ENCODE assay signal across 18 cellular contexts in the genomic region with DNA sequence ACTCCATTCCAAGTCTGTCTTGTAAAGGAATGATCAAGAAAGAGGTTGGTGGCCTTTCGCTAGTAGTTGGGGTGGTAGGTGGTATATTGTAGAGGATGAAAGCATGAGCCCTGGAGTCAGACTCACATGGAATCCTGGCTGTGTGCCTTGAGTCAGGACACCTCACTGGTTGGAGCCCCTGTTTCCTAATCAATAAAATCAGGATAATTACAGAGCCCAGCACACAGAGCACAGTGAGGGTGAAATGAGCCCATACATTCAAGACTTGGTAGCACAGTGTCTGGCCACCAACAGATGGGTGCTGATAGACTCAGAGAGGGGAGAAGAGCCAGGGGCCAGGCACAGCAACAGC.
DNase-seq lines count a peak whose midpoint lies in the region; ATAC-seq, FAIRE-seq and TF ChIP-seq lines count a peak whose summit lies in the region.
"Had no signal": no experiment of that assay in that cellular context is flagged by ENCODE, and none has a peak within 500 bp of the region (broad histone marks: within the 10 kb centered on the region; RNA-seq: fewer than 3 reads in every experiment).

No MANE protein-coding gene starts in this region.

- H3K4me2 ChIP-seq in HepG2 (ENCODE audit: low read depth, low read length) (peak overlapping the region; percentile 74), trophoblast cell (ENCODE audit: low read length) (peak overlapping the region; percentile 22), OCI-LY7 (ENCODE audit: low read length) (no peak overlapping the region)
- H3K4me2 ChIP-seq: GM23338 had no signal

- H3K4me1 ChIP-seq in HepG2 (ENCODE audit: insufficient read depth, low read length) (peaks cover 71% of the 10 kb centered on the region), trophoblast cell (ENCODE audit: control insufficient read depth in 1 of 2, insufficient read depth in 2 of 2, low read length in 2 of 2) (peaks cover 28 to 34% of the 10 kb centered on the region in 2 experiments), A673 (ENCODE audit: insufficient read depth, low read length, poor library complexity, severe bottlenecking) (no peaks in the 10 kb centered on the region), OCI-LY7 (ENCODE audit: insufficient read depth, low read length, poor library complexity, severe bottlenecking) (peaks cover 14% of the 10 kb centered on the region)

- DNase-seq in NCI-H146 treated with DMSO at 0.1 percent for 48 hours (lab: John Stamatoyannopoulos, UW; ENCODE audit: unreplicated experiment) (peak; percentile 38), HepG2 (ENCODE audit: low spot score) (no peak), trophoblast cell (no peak), A673 (ENCODE audit: low spot score) (no peak), OCI-LY7 (ENCODE audit: low spot score) (no peak)
- no peak for DNase-seq in activated CD4-positive, alpha-beta T cell treated with anti-CD3 and anti-CD28 coated beads, Interleukin-2, amount 50 U/mL, for 4 hours
- DNase-seq: activated CD8-positive, alpha-beta T cell treated with anti-CD3 and anti-CD28 coated beads, Interleukin-2, amount 10 ng/mL, durations not matched to agents 7 days and 5 days; activated naive CD4-positive, alpha-beta T cell treated with anti-CD3 and anti-CD28 coated beads for 36 hours; activated T-cell treated with anti-CD3 and anti-CD28 coated beads, Interleukin-2, amount 50 U/mL, for 1 hour; amniotic stem cell; caudate nucleus; DMS 273 treated with DMSO at 0.1 percent for 48 hours; stimulated activated CD4-positive, alpha-beta T cell treated with anti-CD3 and anti-CD28 coated beads, Interleukin-12 subunit alpha, Interleukin-12 subunit beta, amount 100 ng/mL, for 4 hours had no signal

- H2BK5ac ChIP-seq in trophoblast cell (ENCODE audit: low read depth, low read length, poor library complexity): peak overlapping the region; percentile 10

- H3K9me2 ChIP-seq in OCI-LY7 (ENCODE audit: insufficient read depth, low read length): no peaks in the 10 kb centered on the region

- peaks cover 18% of the 10 kb centered on the region for H3K79me1 ChIP-seq in trophoblast cell (ENCODE audit: low read length)

- no peak overlapping the region for H2AFZ ChIP-seq in HepG2 (ENCODE audit: low read length)
- H2AFZ ChIP-seq in trophoblast cell (ENCODE audit: insufficient read depth, low read length, poor library complexity): no peak overlapping the region
- H2AFZ ChIP-seq in OCI-LY7 (ENCODE audit: low read length): no peak overlapping the region
- H2AFZ ChIP-seq: GM23338 had no signal

- no peaks in the 10 kb centered on the region for H3K27me3 ChIP-seq in HepG2 (ENCODE audit: control insufficient read depth in 1 of 2, insufficient read depth in 2 of 2, low read length in 2 of 2)
- H3K27me3 ChIP-seq in trophoblast cell (ENCODE audit: insufficient read depth, low read length): no peaks in the 10 kb centered on the region
- no peaks in the 10 kb centered on the region for H3K27me3 ChIP-seq in A673 (replicated peaks; ENCODE audit: insufficient read depth, low read depth, low read length, poor library complexity)

- H3K4me3 ChIP-seq in HepG2 (replicated peaks in 1 of 3; ENCODE audit: insufficient read depth in 1 of 3, low read depth in 2 of 3, low read length in 3 of 3) (peak overlapping the region in 1 of 3 experiments; percentile 55; a peak in 2 of 6 replicates), trophoblast cell (ENCODE audit: low read depth, low read length) (peak overlapping the region; percentile 37), A673 (ENCODE audit: low read depth, low read length, poor library complexity, severe bottlenecking) (no peak overlapping the region), OCI-LY7 (ENCODE audit: low read depth, low read length, poor library complexity, severe bottlenecking) (no peak overlapping the region)
- H3K4me3 ChIP-seq: GM23338 had no signal

- intact Hi-C loops in HepG2 (cut with micrococcal nuclease; ENCODE audit: unreplicated experiment): no loop called here
- intact Hi-C loops in A673 (cut with micrococcal nuclease; ENCODE audit: unreplicated experiment): no loop called here
- intact Hi-C loops in OCI-LY7 (cut with micrococcal nuclease; ENCODE audit: unreplicated experiment): no loop called here

- TF ChIP-seq POLR2A in HepG2 (IDR thresholded peaks at IDR 0.05; ENCODE audit: insufficient read depth in 1 of 2, low read depth in 2 of 2, low read length in 2 of 2): no peak

- no peak overlapping the region for H3K4ac ChIP-seq in trophoblast cell (ENCODE audit: low read depth, low read length)

- H2BK12ac ChIP-seq in trophoblast cell (ENCODE audit: low read length): no peak overlapping the region

- no peak overlapping the region for H4K12ac ChIP-seq in trophoblast cell (ENCODE audit: low read depth, low read length)

- peak overlapping the region; percentile 50 for H2AK5ac ChIP-seq in trophoblast cell (ENCODE audit: low read length)

- peak overlapping the region; percentile 73 for H3K18ac ChIP-seq in trophoblast cell (ENCODE audit: low read length)

- H3K9me3 ChIP-seq in HepG2 (ENCODE audit: low read length): no peaks in the 10 kb centered on the region
- no peaks in the 10 kb centered on the region for H3K9me3 ChIP-seq in trophoblast cell (ENCODE audit: insufficient read depth, low read depth, low read length)
- H3K9me3 ChIP-seq in A673 (ENCODE audit: low read depth, low read length, poor library complexity, severe bottlenecking): no peaks in the 10 kb centered on the region
- H3K9me3 ChIP-seq in OCI-LY7 (ENCODE audit: low read length): no peaks in the 10 kb centered on the region
- H3K9me3 ChIP-seq: neutrophil had no signal

- H3K79me2 ChIP-seq in HepG2 (ENCODE audit: insufficient read depth, low read length) (no peaks in the 10 kb centered on the region), trophoblast cell (ENCODE audit: control insufficient read depth, insufficient read depth, low read length, poor library complexity) (no peaks in the 10 kb centered on the region), OCI-LY7 (ENCODE audit: insufficient read depth, low read depth, low read length) (no peaks in the 10 kb centered on the region)

- BruUV-seq in HepG2 (replicated peaks; lab: Mats Ljungman, UMichigan): TSS peak; percentile 98
- BruUV-seq in A673 (replicated peaks; lab: Mats Ljungman, UMichigan): no TSS peak
- no TSS peak for BruUV-seq in OCI-LY7 (replicated peaks; lab: Mats Ljungman, UMichigan)

- TF ChIP-seq EP300 in HepG2 (IDR thresholded peaks at IDR 0.05; ENCODE audit: low read depth in 2 of 2, low read length in 2 of 2) (no peak), HepG2 (CRISPR knock-in tag; IDR thresholded peaks at IDR 0.05; ENCODE audit: borderline replicate concordance) (no peak)

- H3K23ac ChIP-seq in trophoblast cell (ENCODE audit: low read length): peak overlapping the region; percentile 34

- WGBS in HepG2 (ENCODE audit: low lambda C conversion rate): 94% methylated on average over 1 of the region's 1 CpG
- WGBS in trophoblast cell (ENCODE audit: extremely low coverage, insufficient coverage, insufficient read length): no CpG with 5 or more reads among the region's 1 CpG

- H3K9ac ChIP-seq in HepG2 (ENCODE audit: insufficient read depth, low read depth, low read length) (peak overlapping the region; percentile 77), trophoblast cell (ENCODE audit: low read length) (no peak overlapping the region)

- CTCF ChIA-PET in HepG2 (lab: Yijun Ruan, JAX; ENCODE audit: low intra/inter-chr PET ratio, low total read pairs) (no interaction called here), A673 (lab: Charles Lee) (no interaction called here), OCI-LY7 (lab: Charles Lee; ENCODE audit: unreplicated experiment) (no interaction called here)

- POLR2A ChIA-PET in HepG2 (lab: Yijun Ruan, JAX): interaction anchor here (2.0 to 2.6 kb wide), 2 partner anchors 10 to 18 kb away, joined by 9 to 26 read pairs; no protein-coding TSS in a partner anchor
- POLR2A ChIA-PET in A673 (lab: Charles Lee; ENCODE audit: low non-redundant PET): no interaction called here
- POLR2A ChIA-PET in OCI-LY7 (lab: Charles Lee): no interaction called here

- in situ Hi-C loops in HepG2 (cut with HindIII; ENCODE audit: extremely low pct_ligation_motif_present, low pct_unique_long_range_greater_than_20kb): no loop called here

- TF ChIP-seq CTCF in C4-2B (conservative IDR thresholded peaks at IDR 0.05) (no peak), HepG2 (CRISPR knock-in tag; IDR thresholded peaks at IDR 0.05) (no peak), A673 (conservative IDR thresholded peaks at IDR 0.05; ENCODE audit: low read depth, low read length) (no peak), OCI-LY7 (conservative IDR thresholded peaks at IDR 0.05; ENCODE audit: low read length) (no peak)

- no peak for FAIRE-seq in HepG2 (lab: Jason Lieb, UNC)

- H4K20me1 ChIP-seq in HepG2 (ENCODE audit: insufficient read depth, low read length): no peaks in the 10 kb centered on the region
- H4K20me1 ChIP-seq in OCI-LY7 (ENCODE audit: insufficient read depth, low read length): no peaks in the 10 kb centered on the region

- peak; percentile 23 for ATAC-seq in HepG2
- ATAC-seq in HG03571 (IDR thresholded peaks at IDR 0.05; ENCODE audit: unreplicated experiment): no peak
- ATAC-seq: activated CD8-positive, alpha-beta T cell treated with anti-CD3 and anti-CD28 coated beads, Interleukin-2, amount 10 ng/mL, durations not matched to agents 7 days and 5 days; GM23338 had no signal

- peak overlapping the region; percentile 74 for H3K14ac ChIP-seq in trophoblast cell (ENCODE audit: low read length)

- peak overlapping the region; percentile 56 for H4K91ac ChIP-seq in trophoblast cell (ENCODE audit: low read depth, low read length)

- H3K27ac ChIP-seq in C4-2B: peak overlapping the region; percentile 50
- H3K27ac ChIP-seq in HepG2 (ENCODE audit: extremely low read length, insufficient read depth, low read length): peak overlapping the region; percentile 94
- peak overlapping the region; percentile 78 for H3K27ac ChIP-seq in trophoblast cell (ENCODE audit: low read depth, low read length)
- no peak overlapping the region for H3K27ac ChIP-seq in A673 (ENCODE audit: low read depth, low read length, poor library complexity, severe bottlenecking)
- no peak overlapping the region for H3K27ac ChIP-seq in OCI-LY7 (ENCODE audit: low read depth, low read length, poor library complexity, severe bottlenecking)
- H3K27ac ChIP-seq: epithelial cell of prostate, neutrophil had no signal

- H3K36me3 ChIP-seq in HepG2 (replicated peaks in 1 of 2; ENCODE audit: control insufficient read depth in 1 of 2, insufficient read depth in 2 of 2, low read length in 2 of 2) (no peaks in the 10 kb centered on the region), trophoblast cell (ENCODE audit: control insufficient read depth in 1 of 2, insufficient read depth in 2 of 2, low read length in 2 of 2) (no peaks in the 10 kb centered on the region), A673 (ENCODE audit: insufficient read depth, low read length, poor library complexity, severe bottlenecking) (no peaks in the 10 kb centered on the region), OCI-LY7 (ENCODE audit: insufficient read depth, low read length) (no peaks in the 10 kb centered on the region)
- H3K36me3 ChIP-seq: neutrophil had no signal

- peak overlapping the region; percentile 8 for H2BK120ac ChIP-seq in trophoblast cell (ENCODE audit: insufficient read depth, low read length, poor library complexity)

- no peak overlapping the region for H4K8ac ChIP-seq in trophoblast cell (ENCODE audit: low read depth, low read length)

- TF ChIP-seq RAD21 in HepG2 (CRISPR knock-in tag; IDR thresholded peaks at IDR 0.05): no peak

TF ChIP-seq in HepG2, 621 proteins besides CTCF, POLR2A, EP300 and RAD21 (continues in another document):
- TF ChIP-seq CBX5 (CRISPR knock-in tag; IDR thresholded peaks at IDR 0.05; ENCODE audit: borderline replicate concordance): no peak

Comparison
In these comparisons a context has a peak if more than half of its experiments do, and no peak if none do; other contexts are left out.
1. H3K27ac ChIP-seq: peak in C4-2B (single experiment), HepG2 (single experiment) and trophoblast cell (single experiment); none in A673 (single experiment) and OCI-LY7 (single experiment).